1 cellular context compared by ENCODE assay signal in the genomic region with DNA sequence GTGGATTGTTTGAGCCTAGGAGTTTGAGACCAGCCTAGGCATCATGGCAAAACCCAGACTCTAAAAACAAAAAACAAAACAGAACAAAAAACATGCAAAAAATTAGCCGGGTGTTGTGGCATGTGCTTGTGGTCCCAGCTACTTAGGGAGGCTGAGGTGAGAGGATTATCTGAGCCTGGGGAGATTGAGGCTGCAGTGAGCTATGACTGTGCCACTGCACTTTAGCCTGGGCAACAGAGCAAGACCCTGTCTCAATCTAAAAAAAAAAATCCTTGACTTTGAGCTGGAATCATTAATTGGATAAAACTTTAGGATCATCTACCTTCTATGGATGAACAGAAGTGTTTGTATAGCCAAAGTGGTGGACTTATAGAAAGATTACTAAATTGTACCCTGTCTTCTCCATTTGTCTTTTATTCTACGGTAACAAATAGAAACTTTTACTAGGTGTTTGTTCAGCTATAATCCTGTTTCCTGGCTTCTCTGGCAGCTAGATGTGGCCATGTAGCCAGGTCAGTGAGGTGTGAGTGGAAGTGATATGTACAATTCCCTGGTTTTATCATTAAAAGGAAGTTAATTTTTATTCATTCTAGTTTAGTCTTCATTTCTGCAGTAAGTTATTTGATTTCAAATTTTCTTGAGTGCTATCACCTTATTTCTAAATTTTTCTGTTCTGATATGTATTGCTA.
TF ChIP-seq lines count a peak whose summit lies in the region.

No MANE protein-coding gene starts in this region.

TF ChIP-seq in GM23338, 12 proteins besides CTCF, POLR2A, EP300 and RAD21 (continued from another document):
- TF ChIP-seq JUNB (IDR thresholded peaks at IDR 0.05; ENCODE audit: unreplicated experiment) (no peak), ZNF331 (CRISPR knock-in tag; IDR thresholded peaks at IDR 0.05; ENCODE audit: low read depth) (no peak), CREB1 (CRISPR knock-in tag; IDR thresholded peaks at IDR 0.05; ENCODE audit: low read depth) (no peak), STAT1 (IDR thresholded peaks at IDR 0.05; ENCODE audit: unreplicated experiment) (no peak), ZNF114 (CRISPR knock-in tag; IDR thresholded peaks at IDR 0.05) (no peak), EZH2 (IDR thresholded peaks at IDR 0.05; ENCODE audit: low read depth, unreplicated experiment) (no peak), POLR2AphosphoS5 (IDR thresholded peaks at IDR 0.05; ENCODE audit: low read depth) (no peak), NANOG (IDR thresholded peaks at IDR 0.05; ENCODE audit: borderline replicate concordance) (no peak), EZH2phosphoT487 (IDR thresholded peaks at IDR 0.05; ENCODE audit: unreplicated experiment) (no peak)
- TF ChIP-seq, protein P1, sequence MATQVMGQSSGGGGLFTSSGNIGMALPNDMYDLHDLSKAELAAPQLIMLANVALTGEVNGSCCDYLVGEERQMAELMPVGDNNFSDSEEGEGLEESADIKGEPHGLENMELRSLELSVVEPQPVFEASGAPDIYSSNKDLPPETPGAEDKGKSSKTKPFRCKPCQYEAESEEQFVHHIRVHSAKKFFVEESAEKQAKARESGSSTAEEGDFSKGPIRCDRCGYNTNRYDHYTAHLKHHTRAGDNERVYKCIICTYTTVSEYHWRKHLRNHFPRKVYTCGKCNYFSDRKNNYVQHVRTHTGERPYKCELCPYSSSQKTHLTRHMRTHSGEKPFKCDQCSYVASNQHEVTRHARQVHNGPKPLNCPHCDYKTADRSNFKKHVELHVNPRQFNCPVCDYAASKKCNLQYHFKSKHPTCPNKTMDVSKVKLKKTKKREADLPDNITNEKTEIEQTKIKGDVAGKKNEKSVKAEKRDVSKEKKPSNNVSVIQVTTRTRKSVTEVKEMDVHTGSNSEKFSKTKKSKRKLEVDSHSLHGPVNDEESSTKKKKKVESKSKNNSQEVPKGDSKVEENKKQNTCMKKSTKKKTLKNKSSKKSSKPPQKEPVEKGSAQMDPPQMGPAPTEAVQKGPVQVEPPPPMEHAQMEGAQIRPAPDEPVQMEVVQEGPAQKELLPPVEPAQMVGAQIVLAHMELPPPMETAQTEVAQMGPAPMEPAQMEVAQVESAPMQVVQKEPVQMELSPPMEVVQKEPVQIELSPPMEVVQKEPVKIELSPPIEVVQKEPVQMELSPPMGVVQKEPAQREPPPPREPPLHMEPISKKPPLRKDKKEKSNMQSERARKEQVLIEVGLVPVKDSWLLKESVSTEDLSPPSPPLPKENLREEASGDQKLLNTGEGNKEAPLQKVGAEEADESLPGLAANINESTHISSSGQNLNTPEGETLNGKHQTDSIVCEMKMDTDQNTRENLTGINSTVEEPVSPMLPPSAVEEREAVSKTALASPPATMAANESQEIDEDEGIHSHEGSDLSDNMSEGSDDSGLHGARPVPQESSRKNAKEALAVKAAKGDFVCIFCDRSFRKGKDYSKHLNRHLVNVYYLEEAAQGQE (IDR thresholded peaks at IDR 0.05; ENCODE audit: unreplicated experiment) = no peak
